In genomic region chr17:29568331-29569244, GRCh38 we compare ENCODE assay signal across 8 cellular contexts. TPM values are rescaled to one million over a fixed set of nuclear protein-coding genes. Genes with fewer than 3 reads are reported as not detected.
DNase-seq lines count a peak whose midpoint lies in the region; ATAC-seq and TF ChIP-seq lines count a peak whose summit lies in the region.

A gene with protein sequence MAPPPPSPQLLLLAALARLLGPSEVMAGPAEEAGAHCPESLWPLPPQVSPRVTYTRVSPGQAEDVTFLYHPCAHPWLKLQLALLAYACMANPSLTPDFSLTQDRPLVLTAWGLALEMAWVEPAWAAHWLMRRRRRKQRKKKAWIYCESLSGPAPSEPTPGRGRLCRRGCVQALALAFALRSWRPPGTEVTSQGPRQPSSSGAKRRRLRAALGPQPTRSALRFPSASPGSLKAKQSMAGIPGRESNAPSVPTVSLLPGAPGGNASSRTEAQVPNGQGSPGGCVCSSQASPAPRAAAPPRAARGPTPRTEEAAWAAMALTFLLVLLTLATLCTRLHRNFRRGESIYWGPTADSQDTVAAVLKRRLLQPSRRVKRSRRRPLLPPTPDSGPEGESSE (plus strand): TSS chr17:29568701. CDS start chr17:29568759, 58 bp downstream.

- peak within 1 kb of the TSS; percentile 90 for H3K4me2 ChIP-seq in osteoblast (ENCODE audit: insufficient read depth, low read length)

- H3K36me3 Mint-ChIP-seq in activated naive CD4-positive, alpha-beta T cell treated with anti-CD3 and anti-CD28 coated beads, Interleukin-2, amount 10 ng/mL, durations not matched to agents 7 days and 5 days, result peaks cover 19% of the 10 kb centered on the region

- peak in 1 of 2 donors; percentile 66 for TF ChIP-seq EP300 in tibial nerve (IDR thresholded peaks at IDR 0.05)

- H3K9me3 Mint-ChIP-seq in activated naive CD4-positive, alpha-beta T cell treated with anti-CD3 and anti-CD28 coated beads, Interleukin-2, amount 10 ng/mL, durations not matched to agents 7 days and 5 days, result no peaks in the 10 kb centered on the region

- H3K4me3 Mint-ChIP-seq in activated naive CD4-positive, alpha-beta T cell treated with anti-CD3 and anti-CD28 coated beads, Interleukin-2, amount 10 ng/mL, durations not matched to agents 7 days and 5 days, result peak within 1 kb of the TSS; percentile 93

- peak within 1 kb of the TSS; percentile 84 for H2AFZ ChIP-seq in osteoblast (ENCODE audit: low read length)

- H3K4me1 ChIP-seq in osteoblast (ENCODE audit: insufficient read depth, low read length) (peaks cover 27% of the 10 kb centered on the region), tibial nerve (peaks cover 0 to 72% (median 41%) of the 10 kb centered on the region in 4 donors)

- ATAC-seq in GM21619 (IDR thresholded peaks at IDR 0.05; ENCODE audit: unreplicated experiment), result peak; percentile 26
- ATAC-seq in SK-N-SH treated with all-trans-retinoic acid at 6 μM for 48 hours, result peak; percentile 49

- peak; percentile 32 to 72 for TF ChIP-seq POLR2A in tibial nerve (IDR thresholded peaks at IDR 0.05)

- no peak for TF ChIP-seq CTCF in osteoblast (IDR thresholded peaks at IDR 0.05; ENCODE audit: extremely low read depth, low read depth, low read length)
- no peak for TF ChIP-seq CTCF in tibial nerve (IDR thresholded peaks at IDR 0.05)

- peak within 1 kb of the TSS; percentile 80 for H3K4me3 ChIP-seq in osteoblast (ENCODE audit: insufficient read depth, low read length)
- peak within 1 kb of the TSS; percentile 39 to 82 (median 81) for H3K4me3 ChIP-seq in tibial nerve

- peak within 1 kb of the TSS; percentile 37 for H3K27ac ChIP-seq in osteoblast (ENCODE audit: low read depth, low read length)
- H3K27ac ChIP-seq in tibial nerve, result peak within 1 kb of the TSS; percentile 69 to 94 (median 91)

- CTCF ChIA-PET in activated naive CD4-positive, alpha-beta T cell treated with anti-CD3 and anti-CD28 coated beads, Interleukin-2, amount 10 ng/mL, durations not matched to agents 7 days and 5 days (lab: Charles Lee), result interaction anchor here (1.4 to 6.1 kb wide), 5 partner anchors 15 to 525 kb away, joined by 3 to 31 read pairs (median 10); partner anchors contain the start of gene ANKRD13B

- peaks cover 4% of the 10 kb centered on the region for H3K27me3 Mint-ChIP-seq in activated naive CD4-positive, alpha-beta T cell treated with anti-CD3 and anti-CD28 coated beads, Interleukin-2, amount 10 ng/mL, durations not matched to agents 7 days and 5 days

- WGBS in tibial nerve, 2 donors, result 2 to 5% methylated on average over 25 to 37 of the region's 85 CpGs

- peaks cover 40% of the 10 kb centered on the region for H3K4me1 Mint-ChIP-seq in activated naive CD4-positive, alpha-beta T cell treated with anti-CD3 and anti-CD28 coated beads, Interleukin-2, amount 10 ng/mL, durations not matched to agents 7 days and 5 days

- H3K9me3 ChIP-seq in osteoblast (ENCODE audit: low read depth, low read length) (no peaks in the 10 kb centered on the region), tibial nerve (no peaks in the 10 kb centered on the region)

- H3K27me3 ChIP-seq in osteoblast (ENCODE audit: insufficient read depth, low read length), result no peaks in the 10 kb centered on the region
- H3K27me3 ChIP-seq in tibial nerve, result no peaks in the 10 kb centered on the region

- H3K79me2 ChIP-seq in osteoblast (ENCODE audit: insufficient read depth, low read length), result peaks cover 2% of the 10 kb centered on the region

- H3K36me3 ChIP-seq in osteoblast (ENCODE audit: insufficient read depth, low read length), result peaks cover 12% of the 10 kb centered on the region
- H3K36me3 ChIP-seq in tibial nerve, result peaks cover 0 to 4% (median 0%) of the 10 kb centered on the region in 3 donors

- DNase-seq in DMS 273 (lab: John Stamatoyannopoulos, UW; ENCODE audit: unreplicated experiment) (peak; percentile 96), LoVo (ENCODE audit: low spot score) (peak; percentile 48), glomerular endothelial cell (ENCODE audit: extremely low read depth, low read depth, low spot score) (no peak), osteoblast (ENCODE audit: insufficient read length, low spot score, missing footprints) (peak; percentile 98), tibial nerve (ENCODE audit: low spot score in 2 of 2) (peak; percentile 79 to 80)
- peak; percentile 93 for DNase-seq in activated naive CD4-positive, alpha-beta T cell treated with anti-CD3 and anti-CD28 coated beads, Interleukin-2, amount 10 ng/mL, durations not matched to agents 7 days and 5 days

- H3K27ac Mint-ChIP-seq in activated naive CD4-positive, alpha-beta T cell treated with anti-CD3 and anti-CD28 coated beads, Interleukin-2, amount 10 ng/mL, durations not matched to agents 7 days and 5 days, result peak within 1 kb of the TSS; percentile 99

- no peaks in the 10 kb centered on the region for H4K20me1 ChIP-seq in osteoblast (ENCODE audit: insufficient read depth, low read length)

TF ChIP-seq in SK-N-SH treated with all-trans-retinoic acid at 6 μM for 48 hours, 23 proteins besides CTCF, POLR2A, EP300 and RAD21:
- TF ChIP-seq ESRRG (CRISPR knock-in tag; IDR thresholded peaks at IDR 0.05), result no peak
- TF ChIP-seq, protein P1, sequence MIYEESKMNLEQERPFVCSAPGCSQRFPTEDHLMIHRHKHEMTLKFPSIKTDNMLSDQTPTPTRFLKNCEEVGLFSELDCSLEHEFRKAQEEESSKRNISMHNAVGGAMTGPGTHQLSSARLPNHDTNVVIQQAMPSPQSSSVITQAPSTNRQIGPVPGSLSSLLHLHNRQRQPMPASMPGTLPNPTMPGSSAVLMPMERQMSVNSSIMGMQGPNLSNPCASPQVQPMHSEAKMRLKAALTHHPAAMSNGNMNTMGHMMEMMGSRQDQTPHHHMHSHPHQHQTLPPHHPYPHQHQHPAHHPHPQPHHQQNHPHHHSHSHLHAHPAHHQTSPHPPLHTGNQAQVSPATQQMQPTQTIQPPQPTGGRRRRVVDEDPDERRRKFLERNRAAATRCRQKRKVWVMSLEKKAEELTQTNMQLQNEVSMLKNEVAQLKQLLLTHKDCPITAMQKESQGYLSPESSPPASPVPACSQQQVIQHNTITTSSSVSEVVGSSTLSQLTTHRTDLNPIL (CRISPR knock-in tag; IDR thresholded peaks at IDR 0.05; ENCODE audit: low read depth), result no peak
- TF ChIP-seq ZNF70 (CRISPR knock-in tag; IDR thresholded peaks at IDR 0.05), result no peak
- TF ChIP-seq, protein P2, sequence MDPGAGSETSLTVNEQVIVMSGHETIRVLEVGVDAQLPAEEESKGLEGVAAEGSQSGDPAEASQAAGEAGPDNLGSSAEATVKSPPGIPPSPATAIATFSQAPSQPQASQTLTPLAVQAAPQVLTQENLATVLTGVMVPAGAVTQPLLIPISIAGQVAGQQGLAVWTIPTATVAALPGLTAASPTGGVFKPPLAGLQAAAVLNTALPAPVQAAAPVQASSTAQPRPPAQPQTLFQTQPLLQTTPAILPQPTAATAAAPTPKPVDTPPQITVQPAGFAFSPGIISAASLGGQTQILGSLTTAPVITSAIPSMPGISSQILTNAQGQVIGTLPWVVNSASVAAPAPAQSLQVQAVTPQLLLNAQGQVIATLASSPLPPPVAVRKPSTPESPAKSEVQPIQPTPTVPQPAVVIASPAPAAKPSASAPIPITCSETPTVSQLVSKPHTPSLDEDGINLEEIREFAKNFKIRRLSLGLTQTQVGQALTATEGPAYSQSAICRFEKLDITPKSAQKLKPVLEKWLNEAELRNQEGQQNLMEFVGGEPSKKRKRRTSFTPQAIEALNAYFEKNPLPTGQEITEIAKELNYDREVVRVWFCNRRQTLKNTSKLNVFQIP (CRISPR knock-in tag; IDR thresholded peaks at IDR 0.05; ENCODE audit: borderline replicate concordance, low read depth), result no peak
- no peak for TF ChIP-seq ZFP3 (CRISPR knock-in tag; IDR thresholded peaks at IDR 0.05)
- no peak for TF ChIP-seq SNAI2 (CRISPR knock-in tag; IDR thresholded peaks at IDR 0.05)
- TF ChIP-seq TSHZ2 (CRISPR knock-in tag; IDR thresholded peaks at IDR 0.05), result no peak
- no peak for TF ChIP-seq ZNF8 (CRISPR knock-in tag; IDR thresholded peaks at IDR 0.05)
- TF ChIP-seq BACH2 (CRISPR knock-in tag; IDR thresholded peaks at IDR 0.05; ENCODE audit: borderline replicate concordance), result no peak
- TF ChIP-seq CSDC2 (CRISPR knock-in tag; IDR thresholded peaks at IDR 0.05), result no peak
- no peak for TF ChIP-seq TCF4 (CRISPR knock-in tag; IDR thresholded peaks at IDR 0.05; ENCODE audit: borderline replicate concordance)

RNA-seq across cellular contexts. Expression of the gene that starts here (rescaled TPM):
- total RNA-seq in glomerular endothelial cell, result 39.3 and 52.2 TPM in 2 replicates
- total RNA-seq in osteoblast, result 57.2 and 57.5 TPM in 2 replicates
- 100 to 1,000 TPM; 119 to 188 (median 152) TPM for total RNA-seq in tibial nerve
